In the genomic region with DNA sequence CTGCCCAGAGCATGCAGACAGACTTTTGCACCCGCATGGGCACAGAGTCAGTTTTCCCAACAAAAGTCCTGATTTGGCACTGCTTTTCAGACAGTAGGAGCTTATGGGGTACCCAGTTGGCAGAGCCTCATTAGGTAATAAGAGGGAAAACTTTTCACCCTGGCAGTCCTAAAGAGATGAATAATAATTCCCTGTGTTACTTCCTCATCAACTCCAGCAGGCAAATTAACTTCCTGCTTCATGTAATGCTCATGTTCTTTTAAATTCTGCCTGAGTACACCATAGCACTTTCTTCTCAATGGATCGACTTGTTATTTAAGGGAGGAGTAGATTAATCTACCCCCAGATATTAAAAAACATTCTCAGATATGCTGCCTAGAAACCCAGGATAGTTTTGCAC, we compare ENCODE assay signal across 1 cellular context.
TF ChIP-seq lines count a peak whose summit lies in the region.

No MANE protein-coding gene starts in this region.

TF ChIP-seq in GM23338, 12 proteins besides CTCF, POLR2A, EP300 and RAD21 (continued from another document):
- TF ChIP-seq REST (IDR thresholded peaks at IDR 0.05; ENCODE audit: unreplicated experiment): no peak
- no peak for TF ChIP-seq POLR2AphosphoS5 (IDR thresholded peaks at IDR 0.05; ENCODE audit: low read depth)
- TF ChIP-seq EZH2 (IDR thresholded peaks at IDR 0.05; ENCODE audit: low read depth, unreplicated experiment): no peak
- no peak for TF ChIP-seq NANOG (IDR thresholded peaks at IDR 0.05; ENCODE audit: borderline replicate concordance)
- TF ChIP-seq, protein P1, sequence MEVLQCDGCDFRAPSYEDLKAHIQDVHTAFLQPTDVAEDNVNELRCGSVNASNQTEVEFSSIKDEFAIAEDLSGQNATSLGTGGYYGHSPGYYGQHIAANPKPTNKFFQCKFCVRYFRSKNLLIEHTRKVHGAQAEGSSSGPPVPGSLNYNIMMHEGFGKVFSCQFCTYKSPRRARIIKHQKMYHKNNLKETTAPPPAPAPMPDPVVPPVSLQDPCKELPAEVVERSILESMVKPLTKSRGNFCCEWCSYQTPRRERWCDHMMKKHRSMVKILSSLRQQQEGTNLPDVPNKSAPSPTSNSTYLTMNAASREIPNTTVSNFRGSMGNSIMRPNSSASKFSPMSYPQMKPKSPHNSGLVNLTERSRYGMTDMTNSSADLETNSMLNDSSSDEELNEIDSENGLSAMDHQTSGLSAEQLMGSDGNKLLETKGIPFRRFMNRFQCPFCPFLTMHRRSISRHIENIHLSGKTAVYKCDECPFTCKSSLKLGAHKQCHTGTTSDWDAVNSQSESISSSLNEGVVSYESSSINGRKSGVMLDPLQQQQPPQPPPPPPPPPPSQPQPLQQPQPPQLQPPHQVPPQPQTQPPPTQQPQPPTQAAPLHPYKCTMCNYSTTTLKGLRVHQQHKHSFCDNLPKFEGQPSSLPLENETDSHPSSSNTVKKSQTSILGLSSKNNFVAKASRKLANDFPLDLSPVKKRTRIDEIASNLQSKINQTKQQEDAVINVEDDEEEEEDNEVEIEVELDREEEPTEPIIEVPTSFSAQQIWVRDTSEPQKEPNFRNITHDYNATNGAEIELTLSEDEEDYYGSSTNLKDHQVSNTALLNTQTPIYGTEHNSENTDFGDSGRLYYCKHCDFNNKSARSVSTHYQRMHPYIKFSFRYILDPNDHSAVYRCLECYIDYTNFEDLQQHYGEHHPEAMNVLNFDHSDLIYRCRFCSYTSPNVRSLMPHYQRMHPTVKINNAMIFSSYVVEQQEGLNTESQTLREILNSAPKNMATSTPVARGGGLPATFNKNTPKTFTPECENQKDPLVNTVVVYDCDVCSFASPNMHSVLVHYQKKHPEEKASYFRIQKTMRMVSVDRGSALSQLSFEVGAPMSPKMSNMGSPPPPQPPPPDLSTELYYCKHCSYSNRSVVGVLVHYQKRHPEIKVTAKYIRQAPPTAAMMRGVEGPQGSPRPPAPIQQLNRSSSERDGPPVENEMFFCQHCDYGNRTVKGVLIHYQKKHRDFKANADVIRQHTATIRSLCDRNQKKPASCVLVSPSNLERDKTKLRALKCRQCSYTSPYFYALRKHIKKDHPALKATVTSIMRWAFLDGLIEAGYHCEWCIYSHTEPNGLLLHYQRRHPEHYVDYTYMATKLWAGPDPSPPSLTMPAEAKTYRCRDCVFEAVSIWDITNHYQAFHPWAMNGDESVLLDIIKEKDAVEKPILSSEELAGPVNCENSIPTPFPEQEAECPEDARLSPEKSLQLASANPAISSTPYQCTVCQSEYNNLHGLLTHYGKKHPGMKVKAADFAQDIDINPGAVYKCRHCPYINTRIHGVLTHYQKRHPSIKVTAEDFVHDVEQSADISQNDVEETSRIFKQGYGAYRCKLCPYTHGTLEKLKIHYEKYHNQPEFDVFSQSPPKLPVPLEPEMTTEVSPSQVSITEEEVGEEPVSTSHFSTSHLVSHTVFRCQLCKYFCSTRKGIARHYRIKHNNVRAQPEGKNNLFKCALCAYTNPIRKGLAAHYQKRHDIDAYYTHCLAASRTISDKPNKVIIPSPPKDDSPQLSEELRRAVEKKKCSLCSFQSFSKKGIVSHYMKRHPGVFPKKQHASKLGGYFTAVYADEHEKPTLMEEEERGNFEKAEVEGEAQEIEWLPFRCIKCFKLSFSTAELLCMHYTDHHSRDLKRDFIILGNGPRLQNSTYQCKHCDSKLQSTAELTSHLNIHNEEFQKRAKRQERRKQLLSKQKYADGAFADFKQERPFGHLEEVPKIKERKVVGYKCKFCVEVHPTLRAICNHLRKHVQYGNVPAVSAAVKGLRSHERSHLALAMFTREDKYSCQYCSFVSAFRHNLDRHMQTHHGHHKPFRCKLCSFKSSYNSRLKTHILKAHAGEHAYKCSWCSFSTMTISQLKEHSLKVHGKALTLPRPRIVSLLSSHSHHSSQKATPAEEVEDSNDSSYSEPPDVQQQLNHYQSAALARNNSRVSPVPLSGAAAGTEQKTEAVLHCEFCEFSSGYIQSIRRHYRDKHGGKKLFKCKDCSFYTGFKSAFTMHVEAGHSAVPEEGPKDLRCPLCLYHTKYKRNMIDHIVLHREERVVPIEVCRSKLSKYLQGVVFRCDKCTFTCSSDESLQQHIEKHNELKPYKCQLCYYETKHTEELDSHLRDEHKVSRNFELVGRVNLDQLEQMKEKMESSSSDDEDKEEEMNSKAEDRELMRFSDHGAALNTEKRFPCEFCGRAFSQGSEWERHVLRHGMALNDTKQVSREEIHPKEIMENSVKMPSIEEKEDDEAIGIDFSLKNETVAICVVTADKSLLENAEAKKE (CRISPR knock-in tag; IDR thresholded peaks at IDR 0.05): no peak
- TF ChIP-seq ZNF114 (CRISPR knock-in tag; IDR thresholded peaks at IDR 0.05): no peak
- no peak for TF ChIP-seq STAT1 (IDR thresholded peaks at IDR 0.05; ENCODE audit: unreplicated experiment)
